ENCODE assay signal across 28 cellular contexts in genomic region chr1:208129489-208129888, GRCh38.
"Had no signal": no experiment of that assay in that cellular context is flagged by ENCODE, and none has a peak within 500 bp of the region (broad histone marks: within the 10 kb centered on the region; RNA-seq: fewer than 3 reads in every experiment).

No MANE protein-coding gene starts in this region.

- H3K4me3 ChIP-seq: coronary artery, dorsolateral prefrontal cortex, esophagus squamous epithelium, gastrocnemius medialis, heart right ventricle, left lung, lower lobe of right lung, mucosa of descending colon had no signal

- H3K36me3 Mint-ChIP-seq: mesothelial cell of epicardium, naive B cell had no signal

- H3K9me3 Mint-ChIP-seq: mesothelial cell of epicardium, naive B cell had no signal

- DNase-seq: dermis blood vessel endothelial cell; dorsolateral prefrontal cortex; effector CD4-positive, alpha-beta T cell; effector memory CD4-positive, alpha-beta T cell; erythroblast; esophagus squamous epithelium; foreskin fibroblast; foreskin melanocyte; gastrocnemius medialis; glutamatergic neuron; head of caudate nucleus; heart right ventricle; hippocampal formation; left cardiac atrium; left lung; left ventricle myocardium superior; lower lobe of right lung; mesenchymal stem cell; mucosa of descending colon; naive B cell had no signal

- H3K27me3 ChIP-seq: dorsolateral prefrontal cortex, esophagus squamous epithelium, gastrocnemius medialis, left lung had no signal

- H3K36me3 ChIP-seq: gastrocnemius medialis, left lung had no signal

- H3K4me3 Mint-ChIP-seq: mesothelial cell of epicardium had no signal

- ATAC-seq: esophagus mucosa, gastrocnemius medialis, heart right ventricle, left cardiac atrium, left lung, left ventricle myocardium superior, lower lobe of right lung, mucosa of descending colon had no signal

- H3K9me3 ChIP-seq: esophagus squamous epithelium, gastrocnemius medialis, heart right ventricle, left lung, lower lobe of right lung, mucosa of descending colon had no signal

- H3K27ac ChIP-seq: coronary artery, epithelial cell of prostate, esophagus squamous epithelium, gastrocnemius medialis, heart right ventricle, left lung, lower lobe of right lung had no signal

- H3K27ac Mint-ChIP-seq: mesothelial cell of epicardium had no signal

- FAIRE-seq: colon, endometrium, islet of Langerhans, keratinocyte had no signal
